In the genomic region with DNA sequence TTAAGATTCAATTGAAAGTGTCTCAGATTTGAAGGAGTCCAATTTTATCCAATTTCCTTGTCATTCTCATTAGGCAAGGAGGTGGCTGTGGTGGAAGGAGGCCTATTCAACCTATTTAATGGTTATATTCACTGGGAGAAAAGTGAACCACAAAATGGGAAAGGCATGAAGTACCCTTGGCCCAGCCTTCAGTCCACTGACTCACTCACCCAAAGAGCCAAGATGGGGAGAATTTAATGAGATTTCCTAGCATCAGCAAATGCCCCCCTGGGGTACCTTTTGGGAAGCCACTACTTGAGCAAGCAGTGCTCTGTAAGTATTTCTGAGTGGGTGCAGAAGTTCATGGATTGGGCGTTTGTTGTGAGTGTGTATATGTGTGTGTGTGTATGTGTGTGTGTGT, we compare ENCODE assay signal across 18 cellular contexts.
"Had no signal": no experiment of that assay in that cellular context is flagged by ENCODE, and none has a peak within 500 bp of the region (broad histone marks: within the 10 kb centered on the region; RNA-seq: fewer than 3 reads in every experiment).

No MANE protein-coding gene starts in this region.

- H3K27me3 ChIP-seq: gastrocnemius medialis, heart left ventricle, spleen, upper lobe of right lung had no signal

- ATAC-seq: activated CD8-positive, alpha-beta T cell treated with anti-CD3 and anti-CD28 coated beads for 36 hours; gastrocnemius medialis; heart left ventricle; naive thymus-derived CD8-positive, alpha-beta T cell; stimulated activated naive B cell treated with anti-CD40 and anti-IgM and Interleukin-4, amounts not matched to agents 10 μg/mL and 1 μg/mL and 100 μg/mL, for 72 hours; T-cell; upper lobe of right lung had no signal

- DNase-seq: activated CD4-positive, alpha-beta T cell treated with anti-CD3 and anti-CD28 coated beads, Interleukin-2, amount 10 ng/mL, durations not matched to agents 24 days and 14 days; activated CD8-positive, alpha-beta T cell treated with anti-CD3 and anti-CD28 coated beads for 36 hours; activated naive CD4-positive, alpha-beta T cell treated with Interleukin-2 at 50 U/mL for 16 hours; activated naive CD8-positive, alpha-beta T cell treated with anti-CD3 and anti-CD28 coated beads, Interleukin-2, amount 10 ng/mL, durations not matched to agents 7 days and 5 days; activated T-cell treated with anti-CD3 and anti-CD28 coated beads, Interleukin-2, amount 50 U/mL, for 24 hours; dermis blood vessel endothelial cell; effector memory CD4-positive, alpha-beta T cell; gastrocnemius medialis; heart left ventricle; mesendoderm; naive thymus-derived CD8-positive, alpha-beta T cell; posterior cingulate gyrus; spleen; stimulated activated CD4-positive, alpha-beta T cell treated with anti-CD3 and anti-CD28 coated beads, Interleukin-4, amount 100 ng/mL, for 4 hours; stimulated activated naive B cell treated with anti-CD40 and anti-IgM and Interleukin-4, amounts not matched to agents 10 μg/mL and 1 μg/mL and 100 μg/mL, for 72 hours; T-cell; T-helper 9 cell; upper lobe of right lung had no signal

- H3K9me3 ChIP-seq: gastrocnemius medialis, heart left ventricle, spleen, upper lobe of right lung had no signal

- H3K4me3 ChIP-seq: gastrocnemius medialis, heart left ventricle, spleen, upper lobe of right lung had no signal
